24 cellular contexts compared by ENCODE assay signal in the genomic region with DNA sequence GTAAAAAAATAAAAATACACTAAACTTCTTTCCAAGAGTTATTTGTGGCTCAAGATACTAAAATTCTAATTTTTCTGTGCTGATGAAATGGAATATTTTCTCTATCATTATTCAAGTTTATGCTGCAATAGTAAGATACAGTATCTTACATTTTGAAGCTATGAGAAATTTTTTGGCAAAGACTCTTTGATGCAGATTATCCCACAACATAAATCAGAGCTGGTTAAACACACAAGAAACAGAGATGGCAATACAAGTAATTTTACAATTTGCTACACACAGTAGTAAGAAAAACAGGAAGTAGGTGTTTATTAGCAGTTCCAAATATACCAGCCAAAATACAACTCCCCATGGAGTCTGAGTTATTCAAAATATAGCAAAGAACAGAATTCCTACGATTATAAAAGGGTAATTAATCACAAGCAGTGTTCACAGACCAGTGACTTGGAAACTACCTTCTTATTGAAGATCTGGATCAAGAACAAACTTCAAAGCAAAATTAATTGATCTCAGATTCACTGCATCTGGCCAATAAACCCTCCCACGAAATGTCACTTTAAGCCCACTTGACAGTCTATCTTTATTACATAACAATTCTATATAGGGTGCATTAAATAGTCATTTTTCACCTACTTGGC.
DNase-seq lines count a peak whose midpoint lies in the region; ATAC-seq, FAIRE-seq and TF ChIP-seq lines count a peak whose summit lies in the region.
"Had no signal": no experiment of that assay in that cellular context is flagged by ENCODE, and none has a peak within 500 bp of the region (broad histone marks: within the 10 kb centered on the region; RNA-seq: fewer than 3 reads in every experiment).

No MANE protein-coding gene starts in this region.

- H4K20me1 ChIP-seq in endothelial cell of umbilical vein (replicated peaks; ENCODE audit: control insufficient read depth, extremely low read depth, insufficient read depth, low read length) (no peaks in the 10 kb centered on the region), hepatocyte (ENCODE audit: insufficient read depth, poor library complexity, severe bottlenecking) (no peaks in the 10 kb centered on the region), GM23248 (ENCODE audit: insufficient read depth) (no peaks in the 10 kb centered on the region)

- POLR2A ChIA-PET in endothelial cell of umbilical vein (lab: Charles Lee), result interaction anchor here (0.6 kb wide), 1 partner anchor 57 kb away, joined by 4 read pairs; no protein-coding TSS in a partner anchor

- H3K9me3 ChIP-seq in left ventricle myocardium inferior (replicated peaks), result peaks cover 4% of the 10 kb centered on the region
- no peaks in the 10 kb centered on the region for H3K9me3 ChIP-seq in endothelial cell of umbilical vein (replicated peaks; ENCODE audit: control insufficient read depth, insufficient read depth, low read length)
- no peaks in the 10 kb centered on the region for H3K9me3 ChIP-seq in hepatocyte (ENCODE audit: low read depth)
- H3K9me3 ChIP-seq in GM23248 (ENCODE audit: low read depth), result no peaks in the 10 kb centered on the region
- H3K9me3 ChIP-seq: SJSA1 had no signal

- DNase-seq in left ventricle myocardium inferior (no peak), Right ventricle myocardium superior (no peak), endothelial cell of umbilical vein (ENCODE audit: low read depth, low spot score) (no peak), hepatocyte (ENCODE audit: low spot score) (no peak), SKM-1 treated with dmso at 0.1 percent for 144 hours (lab: John Stamatoyannopoulos, UW; ENCODE audit: unreplicated experiment) (no peak), Ammon's horn (ENCODE audit: low spot score) (no peak), GM23248 (no peak)
- DNase-seq: C1 segment of cervical spinal cord; CD8-positive, alpha-beta memory T cell; DMS53; GDM1; H9; Karpas-422; MV-4-11; NCI-H1105 treated with DMSO at 0.1 percent for 48 hours; NCI-H2029 treated with DMSO at 0.1 percent for 48 hours; NCI-H345; NCI-H526; OCI-M1 had no signal

- no peak overlapping the region for H2AFZ ChIP-seq in endothelial cell of umbilical vein (ENCODE audit: low read depth, low read length)
- H2AFZ ChIP-seq in hepatocyte, result no peak overlapping the region
- H2AFZ ChIP-seq in GM23248, result no peak overlapping the region

- BruUV-seq in endothelial cell of umbilical vein (replicated peaks; lab: Mats Ljungman, UMichigan), result no TSS peak

- dilution Hi-C loops in endothelial cell of umbilical vein (cut with MboI; ENCODE audit: extremely low pct_ligation_motif_present, low sequenced_read_pairs), result no loop called here

- H3F3A ChIP-seq in GM23248 (ENCODE audit: insufficient read depth), result no peaks in the 10 kb centered on the region

- WGBS in hepatocyte (ENCODE audit: low lambda C conversion rate, missing lambda C conversion rate), result 68% methylated on average over 2 of the region's 2 CpGs
- 15 to 17% methylated on average over 2 of the region's 2 CpGs for WGBS in GM23248 (ENCODE audit: low coverage in 1 of 2, low lambda C conversion rate in 2 of 2, missing lambda C conversion rate in 2 of 2), 2 experiments

- no peak overlapping the region for H3K9ac ChIP-seq in endothelial cell of umbilical vein (replicated peaks; ENCODE audit: extremely low read depth, insufficient read depth, low read length)
- no peak overlapping the region for H3K9ac ChIP-seq in GM23248

- H3K27ac ChIP-seq in left ventricle myocardium inferior (replicated peaks) (peak overlapping the region; percentile 47), endothelial cell of umbilical vein (ENCODE audit: insufficient read depth, low read depth, low read length) (no peak overlapping the region), hepatocyte (peak overlapping the region; percentile 24), GM23248 (no peak overlapping the region)
- H3K27ac ChIP-seq: 22Rv1, SJSA1 had no signal

- TF ChIP-seq CTCF in left ventricle myocardium inferior (IDR thresholded peaks at IDR 0.05; ENCODE audit: borderline replicate concordance) (no peak), endothelial cell of umbilical vein (IDR thresholded peaks at IDR 0.05; ENCODE audit: extremely low read depth in 1 of 2, insufficient read depth in 1 of 2, low read depth in 1 of 2, low read length in 2 of 2) (no peak), hepatocyte (IDR thresholded peaks at IDR 0.05; ENCODE audit: poor library complexity) (no peak)

- intact Hi-C loops in left ventricle myocardium inferior (cut with micrococcal nuclease) (no loop called here), Right ventricle myocardium superior (cut with DNase I) (no loop called here), endothelial cell of umbilical vein (cut with micrococcal nuclease) (no loop called here)

- CTCF ChIA-PET in endothelial cell of umbilical vein (lab: Charles Lee), result interaction anchor here (1.2 kb wide), 1 partner anchor 8 kb away, joined by 4 read pairs; no protein-coding TSS in a partner anchor

- in situ Hi-C loops in GM23248 (cut with MboI), result no loop called here

- no peak overlapping the region for H3K4me3 ChIP-seq in left ventricle myocardium inferior
- no peak overlapping the region for H3K4me3 ChIP-seq in endothelial cell of umbilical vein (replicated peaks in 1 of 3; ENCODE audit: insufficient read depth in 1 of 3, low read depth in 1 of 3, low read length in 3 of 3)
- no peak overlapping the region for H3K4me3 ChIP-seq in hepatocyte
- no peak overlapping the region for H3K4me3 ChIP-seq in GM23248
- H3K4me3 ChIP-seq: SJSA1 had no signal

- H3K79me2 ChIP-seq in endothelial cell of umbilical vein (ENCODE audit: control insufficient read depth, insufficient read depth, low read length) (no peaks in the 10 kb centered on the region), hepatocyte (no peaks in the 10 kb centered on the region), GM23248 (ENCODE audit: insufficient read depth) (no peaks in the 10 kb centered on the region)

- no peaks in the 10 kb centered on the region for H3K9me1 ChIP-seq in endothelial cell of umbilical vein (replicated peaks; ENCODE audit: control insufficient read depth, extremely low read depth, insufficient read depth, low read length)

- H3K36me3 ChIP-seq in left ventricle myocardium inferior, result no peaks in the 10 kb centered on the region
- no peaks in the 10 kb centered on the region for H3K36me3 ChIP-seq in endothelial cell of umbilical vein (ENCODE audit: control insufficient read depth in 2 of 2, extremely low read depth in 1 of 2, insufficient read depth in 2 of 2, low read length in 2 of 2)
- no peaks in the 10 kb centered on the region for H3K36me3 ChIP-seq in hepatocyte (replicated peaks; ENCODE audit: insufficient read depth, low read depth)
- no peaks in the 10 kb centered on the region for H3K36me3 ChIP-seq in GM23248 (ENCODE audit: low read depth)
- H3K36me3 ChIP-seq: SJSA1 had no signal

- H3K4me1 ChIP-seq in left ventricle myocardium inferior (peaks cover 41% of the 10 kb centered on the region), endothelial cell of umbilical vein (ENCODE audit: control insufficient read depth, extremely low read depth, insufficient read depth, low read length) (peaks cover 8% of the 10 kb centered on the region), hepatocyte (ENCODE audit: insufficient read depth) (peaks cover 8% of the 10 kb centered on the region), GM23248 (ENCODE audit: insufficient read depth) (no peaks in the 10 kb centered on the region)

- no peak for TF ChIP-seq POLR2A in endothelial cell of umbilical vein (IDR thresholded peaks at IDR 0.05; ENCODE audit: low read depth, low read length)

- no peak overlapping the region for H3K4me2 ChIP-seq in endothelial cell of umbilical vein (ENCODE audit: insufficient read depth, low read length)
- H3K4me2 ChIP-seq in hepatocyte, result no peak overlapping the region
- H3K4me2 ChIP-seq in GM23248 (ENCODE audit: unreplicated experiment), result no peak overlapping the region

- no peak for ATAC-seq in Right ventricle myocardium superior (ENCODE audit: poor library complexity)
- ATAC-seq in HG02623 (IDR thresholded peaks at IDR 0.05; ENCODE audit: unreplicated experiment), result no peak

- FAIRE-seq in endothelial cell of umbilical vein (lab: Jason Lieb, UNC), result peak; percentile 12
- FAIRE-seq: D721Med, RCC 7860 had no signal

- H3K9me2 ChIP-seq in hepatocyte (replicated peaks; ENCODE audit: insufficient read depth) (no peaks in the 10 kb centered on the region), GM23248 (ENCODE audit: insufficient read depth) (no peaks in the 10 kb centered on the region)

- H3K27me3 ChIP-seq in left ventricle myocardium inferior (ENCODE audit: low read depth) (no peaks in the 10 kb centered on the region), endothelial cell of umbilical vein (ENCODE audit: control insufficient read depth in 2 of 2, insufficient read depth in 2 of 2, low read length in 2 of 2) (no peaks in the 10 kb centered on the region), hepatocyte (no peaks in the 10 kb centered on the region), GM23248 (replicated peaks; ENCODE audit: insufficient read depth) (no peaks in the 10 kb centered on the region)
- H3K27me3 ChIP-seq: SJSA1 had no signal

TF ChIP-seq in endothelial cell of umbilical vein, 7 proteins besides CTCF, POLR2A, EP300 and RAD21:
- TF ChIP-seq, protein P1, sequence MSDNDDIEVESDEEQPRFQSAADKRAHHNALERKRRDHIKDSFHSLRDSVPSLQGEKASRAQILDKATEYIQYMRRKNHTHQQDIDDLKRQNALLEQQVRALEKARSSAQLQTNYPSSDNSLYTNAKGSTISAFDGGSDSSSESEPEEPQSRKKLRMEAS (IDR thresholded peaks at IDR 0.05; ENCODE audit: insufficient read depth, insufficient read length), result no peak
- no peak for TF ChIP-seq GATA2 (IDR thresholded peaks at IDR 0.05; ENCODE audit: insufficient read depth, insufficient read length, low read depth, low read length)

Comparison
In these comparisons a context has a peak if more than half of its experiments do, and no peak if none do; other contexts are left out.
1. H3K27ac ChIP-seq: peak in left ventricle myocardium inferior (single experiment) and hepatocyte (single experiment); none in endothelial cell of umbilical vein (single experiment) and GM23248 (single experiment).